1 cellular context compared by ENCODE assay signal in genomic region chr11:14422814-14423182, GRCh38.
TF ChIP-seq lines count a peak whose summit lies in the region.

No MANE protein-coding gene starts in this region.

TF ChIP-seq in GM23338, 12 proteins besides CTCF, POLR2A, EP300 and RAD21 (continued from another document):
- TF ChIP-seq ZNF462 (CRISPR knock-in tag; IDR thresholded peaks at IDR 0.05) (no peak), ZNF114 (CRISPR knock-in tag; IDR thresholded peaks at IDR 0.05) (no peak), REST (IDR thresholded peaks at IDR 0.05; ENCODE audit: unreplicated experiment) (no peak), POLR2AphosphoS5 (IDR thresholded peaks at IDR 0.05; ENCODE audit: low read depth) (no peak), NANOG (IDR thresholded peaks at IDR 0.05; ENCODE audit: borderline replicate concordance) (no peak), STAT1 (IDR thresholded peaks at IDR 0.05; ENCODE audit: unreplicated experiment) (no peak), ZNF331 (CRISPR knock-in tag; IDR thresholded peaks at IDR 0.05; ENCODE audit: low read depth) (no peak), EZH2phosphoT487 (IDR thresholded peaks at IDR 0.05; ENCODE audit: unreplicated experiment) (no peak), ETS1 (IDR thresholded peaks at IDR 0.05) (no peak), CREB1 (CRISPR knock-in tag; IDR thresholded peaks at IDR 0.05; ENCODE audit: low read depth) (no peak), EZH2 (IDR thresholded peaks at IDR 0.05; ENCODE audit: low read depth, unreplicated experiment) (no peak)
